Comparison of ENCODE assay signal across 1 cellular context in genomic region chr20:25696384-25697131, GRCh38.
TF ChIP-seq lines count a peak whose summit lies in the region.

ZNF337 (minus strand) TSS chr20:25696853; CDS start chr20:25686417, 10,436 bp downstream.

TF ChIP-seq in K562, 482 proteins besides CTCF, POLR2A, EP300 and RAD21 (continued from another document and continues in another):
- no peak for TF ChIP-seq ZMIZ1 (IDR thresholded peaks at IDR 0.05; ENCODE audit: low read depth in 2 of 2, low read length in 2 of 2)
- 0 out of 2 replicates have a peak, but pooled peaks have one; percentile 35 for TF ChIP-seq LCOR (CRISPR knock-in tag; IDR thresholded peaks at IDR 0.05)
- no peak for TF ChIP-seq MCM3 (IDR thresholded peaks at IDR 0.05)
- no peak for TF ChIP-seq YBX1 (IDR thresholded peaks at IDR 0.05)
- TF ChIP-seq NBN (IDR thresholded peaks at IDR 0.05; ENCODE audit: low read depth), result no peak
- no peak for TF ChIP-seq ZSCAN32 (CRISPR knock-in tag; IDR thresholded peaks at IDR 0.05)
- TF ChIP-seq RBFOX2 (IDR thresholded peaks at IDR 0.05; ENCODE audit: low read depth, low read length), result peak; percentile 86
- TF ChIP-seq ZC3H8 (IDR thresholded peaks at IDR 0.05), result no peak
- TF ChIP-seq HEY1 (CRISPR knock-in tag; IDR thresholded peaks at IDR 0.05; ENCODE audit: borderline replicate concordance), result no peak
- TF ChIP-seq ZNF316 (IDR thresholded peaks at IDR 0.05), result no peak
- no peak for TF ChIP-seq THRAP3 (IDR thresholded peaks at IDR 0.05; ENCODE audit: borderline replicate concordance)
- TF ChIP-seq ZSCAN29 (IDR thresholded peaks at IDR 0.05), result no peak
- no peak for TF ChIP-seq HMG20A (CRISPR knock-in tag; conservative IDR thresholded peaks at IDR 0.05)
- TF ChIP-seq CCAR2 (IDR thresholded peaks at IDR 0.05; ENCODE audit: low read depth, low read length), result no peak
- no peak for TF ChIP-seq RHOXF2B (CRISPR knock-in tag; conservative IDR thresholded peaks at IDR 0.05)
- TF ChIP-seq ZNF232 (CRISPR knock-in tag; IDR thresholded peaks at IDR 0.05), result no peak
- TF ChIP-seq ZNF76 (CRISPR knock-in tag; IDR thresholded peaks at IDR 0.05; ENCODE audit: borderline replicate concordance), result no peak
- peak; percentile 70 for TF ChIP-seq JUND (IDR thresholded peaks at IDR 0.05; ENCODE audit: borderline replicate concordance, low read depth, low read length)
- peak; percentile 69; the same call in 1 of the 3 replicates for TF ChIP-seq JUND (tag; IDR thresholded peaks at IDR 0.05; ENCODE audit: borderline replicate concordance, low read depth, low read length)
- TF ChIP-seq SMARCB1 (IDR thresholded peaks at IDR 0.05; ENCODE audit: insufficient read length, low read depth), result no peak
- TF ChIP-seq ZNF263 (CRISPR knock-in tag; IDR thresholded peaks at IDR 0.05; ENCODE audit: borderline replicate concordance), result 0 out of 2 replicates have a peak, but pooled peaks have one; percentile 20
- TF ChIP-seq ZNF277 (CRISPR knock-in tag; IDR thresholded peaks at IDR 0.05; ENCODE audit: borderline replicate concordance), result no peak
- TF ChIP-seq FOS (IDR thresholded peaks at IDR 0.05; ENCODE audit: extremely low read depth, insufficient read length), result no peak
- no peak for TF ChIP-seq PRDM10 (IDR thresholded peaks at IDR 0.05; ENCODE audit: partially characterized antibody)
- no peak for TF ChIP-seq MYNN (IDR thresholded peaks at IDR 0.05)
- no peak for TF ChIP-seq MYNN (CRISPR knock-in tag; IDR thresholded peaks at IDR 0.05)
- no peak for TF ChIP-seq ZNF239 (CRISPR knock-in tag; IDR thresholded peaks at IDR 0.05)
- TF ChIP-seq MBD2 (IDR thresholded peaks at IDR 0.05; ENCODE audit: borderline replicate concordance, low read depth), result peak; percentile 90
- TF ChIP-seq DIDO1 (tag; IDR thresholded peaks at IDR 0.05; ENCODE audit: low read depth), result no peak
- no peak; the same call in 1 of the 2 replicates for TF ChIP-seq ZNF511 (CRISPR knock-in tag; IDR thresholded peaks at IDR 0.05)
- TF ChIP-seq ZNF408 (CRISPR knock-in tag; IDR thresholded peaks at IDR 0.05; ENCODE audit: low read depth), result no peak
- TF ChIP-seq ZNF347 (CRISPR knock-in tag; IDR thresholded peaks at IDR 0.05; ENCODE audit: low read depth), result no peak
- TF ChIP-seq IRF9 (tag; IDR thresholded peaks at IDR 0.05), result no peak
- no peak for TF ChIP-seq ERF (CRISPR knock-in tag; IDR thresholded peaks at IDR 0.05)
- no peak for TF ChIP-seq CHD4 (IDR thresholded peaks at IDR 0.05; ENCODE audit: insufficient read depth, insufficient replicate concordance, low read depth, low read length, poor library complexity, severe bottlenecking)
- TF ChIP-seq HDAC3 (IDR thresholded peaks at IDR 0.05; ENCODE audit: borderline replicate concordance, partially characterized antibody), result no peak
- no peak for TF ChIP-seq ZNF57 (CRISPR knock-in tag; IDR thresholded peaks at IDR 0.05)
- no peak for TF ChIP-seq IFI16 (CRISPR knock-in tag; IDR thresholded peaks at IDR 0.05)
- TF ChIP-seq ILF3 (IDR thresholded peaks at IDR 0.05; ENCODE audit: borderline replicate concordance), result no peak
- no peak for TF ChIP-seq FOXM1 (IDR thresholded peaks at IDR 0.05; ENCODE audit: low read depth)
- TF ChIP-seq FOXM1 (CRISPR knock-in tag; IDR thresholded peaks at IDR 0.05; ENCODE audit: low read depth), result no peak
- TF ChIP-seq TFAM (CRISPR knock-in tag; conservative IDR thresholded peaks at IDR 0.05), result no peak
- no peak for TF ChIP-seq BHLHE40 (IDR thresholded peaks at IDR 0.05; ENCODE audit: low read length)
- TF ChIP-seq E2F3 (CRISPR knock-in tag; IDR thresholded peaks at IDR 0.05), result no peak
- no peak for TF ChIP-seq NFIC (IDR thresholded peaks at IDR 0.05)
- no peak for TF ChIP-seq KDM2B (CRISPR knock-in tag; IDR thresholded peaks at IDR 0.05)
- TF ChIP-seq CREM (IDR thresholded peaks at IDR 0.05; ENCODE audit: low read depth), result peak; percentile 95
- no peak for TF ChIP-seq THAP7 (CRISPR knock-in tag; IDR thresholded peaks at IDR 0.05)
- no peak for TF ChIP-seq U2AF2 (optimal IDR thresholded peaks at IDR 0.05; ENCODE audit: low read depth, low read length)
- TF ChIP-seq BRD9 (IDR thresholded peaks at IDR 0.05; ENCODE audit: low read depth, partially characterized antibody), result no peak
- no peak for TF ChIP-seq JUNB (CRISPR knock-in tag; conservative IDR thresholded peaks at IDR 0.05)
- TF ChIP-seq SIN3A (IDR thresholded peaks at IDR 0.05; ENCODE audit: borderline replicate concordance in 2 of 2, control insufficient read depth in 1 of 2, low read depth in 2 of 2, low read length in 2 of 2), result no peak
- no peak for TF ChIP-seq FOXJ3 (CRISPR knock-in tag; IDR thresholded peaks at IDR 0.05)
- no peak for TF ChIP-seq KLF6 (CRISPR knock-in tag; IDR thresholded peaks at IDR 0.05; ENCODE audit: borderline replicate concordance)
- TF ChIP-seq U2AF1 (optimal IDR thresholded peaks at IDR 0.05; ENCODE audit: low read depth, low read length), result no peak
- TF ChIP-seq USF1 (CRISPR knock-in tag; IDR thresholded peaks at IDR 0.05), result no peak
- peak; percentile 71 to 94; a peak in 2 of 4 replicates for TF ChIP-seq UBTF (IDR thresholded peaks at IDR 0.05; ENCODE audit: borderline replicate concordance in 1 of 2, low read depth in 2 of 2, low read length in 2 of 2)
- TF ChIP-seq FOXK2 (conservative IDR thresholded peaks at IDR 0.05 in 1 of 2, IDR thresholded peaks at IDR 0.05 in 1 of 2; ENCODE audit: low read depth in 2 of 2), result no peak
